ENCODE assay signal across 17 cellular contexts in genomic region chr20:20207291-20207690, GRCh38.
DNase-seq lines count a peak whose midpoint lies in the region; ATAC-seq, FAIRE-seq and TF ChIP-seq lines count a peak whose summit lies in the region.
"Had no signal": no experiment of that assay in that cellular context is flagged by ENCODE, and none has a peak within 500 bp of the region (broad histone marks: within the 10 kb centered on the region; RNA-seq: fewer than 3 reads in every experiment).

No MANE protein-coding gene starts in this region.

- H3K9me3 ChIP-seq in kidney (ENCODE audit: control insufficient read depth in 1 of 2, low read length in 2 of 2) (no peaks in the 10 kb centered on the region), gastroesophageal sphincter (no peaks in the 10 kb centered on the region)

- TF ChIP-seq EP300 in gastroesophageal sphincter (IDR thresholded peaks at IDR 0.05): no peak

- peaks cover 0 to 2% of the 10 kb centered on the region in 2 donors for H3K4me1 ChIP-seq in kidney (ENCODE audit: control insufficient read depth in 1 of 2, insufficient read depth in 1 of 2, low read depth in 1 of 2, low read length in 2 of 2)
- no peaks in the 10 kb centered on the region for H3K4me1 ChIP-seq in gastroesophageal sphincter

- DNase-seq in EH (ENCODE audit: low read depth): peak; percentile 4
- peak; percentile 52 for DNase-seq in NCI-H1092 (lab: John Stamatoyannopoulos, UW)
- DNase-seq in SHP77 (lab: John Stamatoyannopoulos, UW): peak; percentile 83 to 87
- no peak for DNase-seq in kidney
- DNase-seq in RWPE1 (ENCODE audit: low spot score): no peak
- DNase-seq: activated CD4-positive, alpha-beta T cell treated with anti-CD3 and anti-CD28 coated beads for 48 hours; activated naive CD8-positive, alpha-beta T cell treated with anti-CD3 and anti-CD28 coated beads, Interleukin-2, amount 10 ng/mL, durations not matched to agents 7 days and 5 days; activated T-cell treated with anti-CD3 and anti-CD28 coated beads, Interleukin-2, amount 50 U/mL, for 4 hours; left colon; NCI-H1694 treated with DMSO at 0.1 percent for 48 hours; stimulated activated CD4-positive, alpha-beta T cell treated with anti-CD3 and anti-CD28 coated beads, Interleukin-2, amount 100 ng/mL, for 48 hours; T-helper 17 cell had no signal

- intact Hi-C loops in kidney (cut with DNase I): no loop called here

- ATAC-seq in GM21528 (IDR thresholded peaks at IDR 0.05; ENCODE audit: low FRiP score, unreplicated experiment) (no peak), gastroesophageal sphincter (no peak)
- ATAC-seq: activated T-cell treated with anti-CD3 and anti-CD28 coated beads, Interleukin-2, amount 50 U/mL, for 4 hours; left colon; T-helper 17 cell had no signal

- no peak for TF ChIP-seq CTCF in kidney (IDR thresholded peaks at IDR 0.05; ENCODE audit: borderline replicate concordance, extremely low read depth, insufficient read depth)
- no peak for TF ChIP-seq CTCF in RWPE1 (conservative IDR thresholded peaks at IDR 0.05; ENCODE audit: low read depth)
- TF ChIP-seq CTCF in gastroesophageal sphincter (IDR thresholded peaks at IDR 0.05): no peak

- peak overlapping the region in 1 of 2 donors; percentile 29 for H3K9ac ChIP-seq in kidney (ENCODE audit: low read length in 2 of 2)

- H3K4me3 ChIP-seq in kidney (ENCODE audit: low read length in 2 of 2) (peak overlapping the region in 1 of 2 donors; percentile 8), gastroesophageal sphincter (no peak overlapping the region)

- peaks cover 20% of the 10 kb centered on the region for H3K27me3 ChIP-seq in gastroesophageal sphincter

- no peak for FAIRE-seq in kidney (lab: Jason Lieb, UNC)
- FAIRE-seq: endometrium, G401.6, urothelium cell line had no signal

- peak overlapping the region; percentile 20 to 68 for H3K27ac ChIP-seq in kidney (ENCODE audit: low read depth in 2 of 2, low read length in 2 of 2)
- H3K27ac ChIP-seq in RWPE1: no peak overlapping the region
- H3K27ac ChIP-seq in gastroesophageal sphincter: no peak overlapping the region

- CTCF ChIA-PET in RWPE1 (lab: Yijun Ruan, JAX): interaction anchor here (0.6 kb wide), 1 partner anchor 101 kb away, joined by 6 read pairs; no protein-coding TSS in a partner anchor

- POLR2A ChIA-PET in RWPE1 (lab: Yijun Ruan, JAX; ENCODE audit: low non-redundant PET): no interaction called here

- 9 to 19% methylated on average over 6 of the region's 6 CpGs for WGBS in gastroesophageal sphincter (ENCODE audit: low coverage in 1 of 2), 2 donors

- H3K36me3 ChIP-seq in kidney (ENCODE audit: control insufficient read depth in 1 of 2, insufficient read depth in 2 of 2, low read length in 2 of 2): no peaks in the 10 kb centered on the region
- no peaks in the 10 kb centered on the region for H3K36me3 ChIP-seq in gastroesophageal sphincter

- TF ChIP-seq POLR2A in gastroesophageal sphincter (IDR thresholded peaks at IDR 0.05): no peak

Comparison
In these comparisons a context has a peak if more than half of its experiments do, and no peak if none do; other contexts are left out.
1. DNase-seq: peak in EH (single experiment), NCI-H1092 (single experiment) and SHP77 (2 of 2); none in kidney (single experiment) and RWPE1 (single experiment).
2. H3K27ac ChIP-seq: peak in kidney (2 of 2); none in RWPE1 (single experiment) and gastroesophageal sphincter (0 of 4).